ENCODE assay signal across 32 cellular contexts in genomic region chr18:51025512-51025911, GRCh38.
"Had no signal": no experiment of that assay in that cellular context is flagged by ENCODE, and none has a peak within 500 bp of the region (broad histone marks: within the 10 kb centered on the region; RNA-seq: fewer than 3 reads in every experiment).

No MANE protein-coding gene starts in this region.

- H3K9me3 ChIP-seq: adrenal gland, body of pancreas, breast epithelium had no signal

- H3K4me1 ChIP-seq: breast epithelium had no signal

- H3K36me3 ChIP-seq: adrenal gland, brain microvascular endothelial cell, breast epithelium had no signal

- DNase-seq: activated B cell treated with CpG ODN at 0.5 μM for 24 hours; activated CD4-positive, alpha-beta T cell treated with anti-CD3 and anti-CD28 coated beads for 36 hours; activated CD4-positive, alpha-beta T cell treated with anti-CD3 and anti-CD28 coated beads for 48 hours; activated CD4-positive, alpha-beta T cell treated with anti-CD3 and anti-CD28 coated beads, Interleukin-2, amount 10 ng/mL, durations not matched to agents 7 days and 5 days; activated CD4-positive, alpha-beta T cell treated with anti-CD3 and anti-CD28 coated beads, Interleukin-2, amount 50 U/mL, for 48 hours; activated CD4-positive, CD25-positive, alpha-beta regulatory T cell treated with anti-CD3 and anti-CD28 coated beads, Interleukin-2, amount 50 U/mL, for 72 hours; activated CD8-positive, alpha-beta memory T cell treated with anti-CD3 and anti-CD28 coated beads, Interleukin-2, amount 50 U/mL, for 4 hours; activated CD8-positive, alpha-beta T cell treated with anti-CD3 and anti-CD28 coated beads for 36 hours; activated effector memory CD4-positive, alpha-beta T cell treated with anti-CD3 and anti-CD28 coated beads, Interleukin-2, amount 50 U/mL, for 16 hours; activated gamma-delta T cell treated with Interleukin-2 at 50 U/mL for 16 hours; activated naive CD4-positive, alpha-beta T cell; activated naive CD4-positive, alpha-beta T cell treated with anti-CD3 and anti-CD28 coated beads for 36 hours; activated naive CD4-positive, alpha-beta T cell treated with anti-CD3 and anti-CD28 coated beads, Interleukin-2, amount 50 U/mL, for 16 hours; activated naive CD8-positive, alpha-beta T cell treated with anti-CD3 and anti-CD28 coated beads for 36 hours; activated T-cell treated with anti-CD3 and anti-CD28 coated beads for 4 hours; activated T-cell treated with anti-CD3 and anti-CD28 coated beads, Interleukin-2, amount 50 U/mL, for 1 hour; activated T-cell treated with anti-CD3 and anti-CD28 coated beads, Interleukin-2, amount 50 U/mL, for 4 hours; activated T-cell treated with anti-CD3 and anti-CD28 coated beads, Interleukin-2, amount 50 U/mL, for 72 hours; adrenal gland; amniotic stem cell; aorta; body of pancreas; brain microvascular endothelial cell; central memory CD4-positive, alpha-beta T cell; T-helper 1 cell; T-helper 9 cell had no signal

- ATAC-seq: activated CD4-positive, alpha-beta T cell treated with anti-CD3 and anti-CD28 coated beads for 36 hours; activated CD8-positive, alpha-beta T cell treated with anti-CD3 and anti-CD28 coated beads for 36 hours; activated naive CD4-positive, alpha-beta T cell treated with anti-CD3 and anti-CD28 coated beads, Interleukin-2, amount 50 U/mL, for 72 hours; activated T-cell treated with anti-CD3 and anti-CD28 coated beads, Interleukin-2, amount 50 U/mL, for 4 hours; activated T-cell treated with anti-CD3 and anti-CD28 coated beads, Interleukin-2, amount 50 U/mL, for 72 hours; activated T-helper 17 cell treated with anti-CD3 and anti-CD28 coated beads, Interleukin-2, amount 50 U/mL, for 72 hours; body of pancreas had no signal

- FAIRE-seq: astrocyte, TTC549 had no signal

- H3K4me3 ChIP-seq: adrenal gland, body of pancreas, breast epithelium had no signal

- H3K27ac ChIP-seq: adrenal gland, body of pancreas, brain microvascular endothelial cell, breast epithelium, VCaP had no signal

- H3K27me3 ChIP-seq: adrenal gland, body of pancreas, brain microvascular endothelial cell, breast epithelium had no signal
